In the genomic region with DNA sequence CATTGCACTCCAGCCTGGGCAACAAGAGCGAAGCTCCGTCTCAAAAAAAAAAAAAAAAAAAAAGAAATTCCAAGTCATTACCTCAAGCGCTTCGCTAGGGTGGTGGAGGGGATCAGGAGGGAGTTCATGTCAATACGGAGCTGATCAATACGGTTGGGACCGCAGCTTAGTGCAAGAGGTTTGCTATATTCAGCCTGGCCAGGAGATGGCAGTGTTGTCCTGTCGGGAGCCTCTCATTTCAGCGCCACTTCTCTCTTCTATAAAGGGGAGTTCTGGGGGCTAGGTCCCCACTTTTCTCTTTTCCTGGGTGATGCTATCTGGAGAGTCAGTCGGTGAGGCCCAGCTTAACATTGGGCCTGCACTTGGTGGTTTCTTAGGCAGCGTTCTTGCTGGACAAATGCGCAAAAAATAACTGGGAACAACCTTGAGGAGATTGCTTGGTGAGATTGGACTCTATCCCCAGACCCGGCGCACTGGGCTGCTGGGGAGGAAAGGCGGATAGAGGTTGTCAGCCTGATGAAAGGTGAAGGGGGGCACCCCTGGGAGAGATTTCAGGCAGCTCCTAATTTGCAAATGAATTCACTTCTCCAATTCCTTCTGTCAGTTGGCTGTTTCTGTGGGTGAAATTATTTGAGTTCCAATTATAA, we compare ENCODE assay signal across 8 cellular contexts. TPM values are rescaled to one million over a fixed set of nuclear protein-coding genes. Genes with fewer than 3 reads are reported as not detected.
A peak's percentile ranks its signal among the peaks of the same experiment; 100 is the strongest.
DNase-seq lines count a peak whose midpoint lies in the region; ATAC-seq lines count a peak whose summit lies in the region.

No MANE protein-coding gene starts in this region.

- H3K23ac ChIP-seq in mesenchymal stem cell (ENCODE audit: low read length in 2 of 2) = no peak overlapping the region

- no peak overlapping the region for H2AK5ac ChIP-seq in mesenchymal stem cell (ENCODE audit: low read length, severe bottlenecking)

- H3K27me3 ChIP-seq in mesenchymal stem cell (ENCODE audit: control insufficient read depth in 1 of 2, insufficient read depth in 1 of 2, low read length in 2 of 2) = peaks cover 21 to 22% of the 10 kb centered on the region in 2 experiments

- 8% methylated on average over 12 of the region's 15 CpGs for WGBS in mesenchymal stem cell

- H2BK5ac ChIP-seq in mesenchymal stem cell (ENCODE audit: low read depth, low read length, poor library complexity, severe bottlenecking) = no peak overlapping the region

- DNase-seq in CMK (ENCODE audit: low read depth) (peak; percentile 46), HCEC 1CT (peak; percentile 35), NCI-H460 (ENCODE audit: extremely low read depth, low read depth) (peak; percentile 64), mesenchymal stem cell (peak; percentile 43)
- DNase-seq in activated CD4-positive, alpha-beta T cell treated with anti-CD3 and anti-CD28 coated beads, Interleukin-2, amount 50 U/mL, for 48 hours = peak; percentile 72 to 74
- DNase-seq in effector CD8-positive, alpha-beta T cell (lab: John Stamatoyannopoulos, UW) = peak; percentile 49
- peak; percentile 54 for DNase-seq in stimulated activated CD8-positive, alpha-beta memory T cell treated with anti-CD3 and anti-CD28 coated beads, Interleukin-4, amount 100 ng/mL, for 24 hours (ENCODE audit: low read depth)

- H3K14ac ChIP-seq in mesenchymal stem cell (ENCODE audit: low read length in 2 of 2) = no peak overlapping the region

- H3K9ac ChIP-seq in mesenchymal stem cell (ENCODE audit: low read length) = no peak overlapping the region

- no peaks in the 10 kb centered on the region for H3K9me3 ChIP-seq in mesenchymal stem cell (ENCODE audit: control insufficient read depth, low read length)

- H3K4ac ChIP-seq in mesenchymal stem cell (ENCODE audit: low read depth in 1 of 2, low read length in 2 of 2) = no peak overlapping the region

- H3K4me3 ChIP-seq in mesenchymal stem cell (ENCODE audit: insufficient read depth in 1 of 2, low read depth in 1 of 2, low read length in 2 of 2) = no peak overlapping the region

- no peaks in the 10 kb centered on the region for H3K36me3 ChIP-seq in mesenchymal stem cell (ENCODE audit: control insufficient read depth in 1 of 2, insufficient read depth in 2 of 2, low read depth in 1 of 2, low read length in 2 of 2)

- H4K91ac ChIP-seq in mesenchymal stem cell (ENCODE audit: low read length) = no peak overlapping the region

- ATAC-seq in HG03097 (IDR thresholded peaks at IDR 0.05; ENCODE audit: low FRiP score, unreplicated experiment) = no peak

- H2BK12ac ChIP-seq in mesenchymal stem cell (ENCODE audit: low read length in 2 of 2) = no peak overlapping the region

- no peak overlapping the region for H3K18ac ChIP-seq in mesenchymal stem cell (ENCODE audit: low read depth in 1 of 2, low read length in 2 of 2)

- no peak overlapping the region for H2AFZ ChIP-seq in mesenchymal stem cell (ENCODE audit: low read depth, low read length)

- H2BK120ac ChIP-seq in mesenchymal stem cell (ENCODE audit: low read depth, low read length) = no peak overlapping the region

- no peak overlapping the region for H3K4me2 ChIP-seq in mesenchymal stem cell (ENCODE audit: low read length, poor library complexity, severe bottlenecking)

- H2BK15ac ChIP-seq in mesenchymal stem cell (ENCODE audit: low read depth, poor library complexity, severe bottlenecking) = no peak overlapping the region

- no peaks in the 10 kb centered on the region for H3K4me1 ChIP-seq in mesenchymal stem cell (ENCODE audit: control insufficient read depth, insufficient read depth, low read depth, low read length)

- no peak overlapping the region for H4K8ac ChIP-seq in mesenchymal stem cell (ENCODE audit: low read length)

- H3K79me1 ChIP-seq in mesenchymal stem cell (replicated peaks; ENCODE audit: low read length, poor library complexity, severe bottlenecking) = no peaks in the 10 kb centered on the region

- H3K27ac ChIP-seq in mesenchymal stem cell (ENCODE audit: low read length, poor library complexity, severe bottlenecking) = no peak overlapping the region

RNA-seq across cellular contexts. Expression of a gene that starts 40.4 kb away (rescaled TPM):
- 4.2 and 5.0 TPM in 2 replicates for total RNA-seq in NCI-H460 (2014; rRNA removed; shearing (Covaris generic))
- 3.1 and 8.5 TPM in 2 replicates for polyA plus RNA-seq in NCI-H460 (2014; cell fraction: nucleus; rRNA removed)
- polyA plus RNA-seq in mesenchymal stem cell (2013, experiment 1 of 2) = 2.7 TPM
- polyA plus RNA-seq in mesenchymal stem cell (2013, experiment 2 of 2) = 2.7 TPM
